ENCODE assay signal across 28 cellular contexts in the genomic region with DNA sequence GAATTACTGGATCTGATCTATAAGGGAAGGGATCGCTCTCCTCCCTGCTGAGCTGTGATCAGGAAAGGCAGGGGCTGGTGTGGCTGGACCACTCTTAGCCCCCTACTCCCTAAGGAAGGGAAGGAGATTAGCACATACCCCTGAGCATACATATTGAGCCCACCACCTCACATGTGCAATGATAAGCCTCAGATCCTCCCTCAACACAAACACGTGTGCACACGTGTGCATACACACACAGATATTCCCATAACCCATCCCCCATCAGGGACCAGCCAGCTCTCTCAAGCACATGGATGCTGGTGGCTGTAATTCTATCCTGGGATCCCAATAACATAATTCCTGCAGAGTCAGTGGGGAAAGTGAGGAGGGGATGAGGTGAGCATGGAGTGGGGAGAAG. TPM values are rescaled to one million over a fixed set of nuclear protein-coding genes. Genes with fewer than 3 reads are reported as not detected.
DNase-seq lines count a peak whose midpoint lies in the region; ATAC-seq, FAIRE-seq and TF ChIP-seq lines count a peak whose summit lies in the region.
"Had no signal": no experiment of that assay in that cellular context is flagged by ENCODE, and none has a peak within 500 bp of the region (broad histone marks: within the 10 kb centered on the region; RNA-seq: fewer than 3 reads in every experiment).

No MANE protein-coding gene starts in this region.

- WGBS in HepG2 (ENCODE audit: low lambda C conversion rate) = 0% methylated on average over 3 of the region's 3 CpGs
- 56% methylated on average over 3 of the region's 3 CpGs for WGBS in right lobe of liver (ENCODE audit: insufficient coverage, low coverage, low lambda C conversion rate, missing lambda C conversion rate)

- ATAC-seq in HepG2 (no peak), right lobe of liver (no peak)
- ATAC-seq: GM12878 had no signal

- peaks cover 15% of the 10 kb centered on the region for H3K9me3 Mint-ChIP-seq in glutamatergic neuron (ENCODE audit: unreplicated experiment)
- H3K9me3 Mint-ChIP-seq: CD14-positive monocyte had no signal

- H3K27ac Mint-ChIP-seq in glutamatergic neuron (ENCODE audit: unreplicated experiment) = peak overlapping the region; percentile 96
- H3K27ac Mint-ChIP-seq: CD14-positive monocyte; CD4-positive, alpha-beta memory T cell; CD4-positive, CD25-positive, alpha-beta regulatory T cell; CD8-positive, alpha-beta memory T cell had no signal

- no peak for TF ChIP-seq RAD21 in HepG2 (CRISPR knock-in tag; IDR thresholded peaks at IDR 0.05)

- CTCF ChIA-PET in HepG2 (lab: Yijun Ruan, JAX; ENCODE audit: low intra/inter-chr PET ratio, low total read pairs) = no interaction called here

- H3K4me2 ChIP-seq in HepG2 (ENCODE audit: low read depth, low read length) = no peak overlapping the region
- H3K4me2 ChIP-seq: BLaER1 had no signal

- FAIRE-seq in HepG2 (lab: Jason Lieb, UNC) = no peak
- FAIRE-seq: A204.1, GM12878, GM12892, GM18507 had no signal

- no TSS peak for BruUV-seq in HepG2 (replicated peaks; lab: Mats Ljungman, UMichigan)

- POLR2A ChIA-PET in HepG2 (lab: Yijun Ruan, JAX) = no interaction called here

- peaks cover 1 to 34% of the 10 kb centered on the region in 2 experiments; a peak in 2 of 5 replicates for H3K27me3 ChIP-seq in HepG2 (ENCODE audit: control insufficient read depth in 1 of 2, insufficient read depth in 2 of 2, low read length in 2 of 2)
- H3K27me3 ChIP-seq in right lobe of liver = no peaks in the 10 kb centered on the region
- H3K27me3 ChIP-seq: BE2C, BLaER1 had no signal

- H3K27me3 Mint-ChIP-seq in glutamatergic neuron (ENCODE audit: unreplicated experiment) = peaks cover 12% of the 10 kb centered on the region

- H3K4me3 ChIP-seq in HepG2 (replicated peaks in 1 of 3; ENCODE audit: insufficient read depth in 1 of 3, low read depth in 2 of 3, low read length in 3 of 3) (no peak overlapping the region), right lobe of liver (no peak overlapping the region)
- H3K4me3 ChIP-seq: BLaER1, GM12878 had no signal

- TF ChIP-seq CTCF in HepG2 (CRISPR knock-in tag; IDR thresholded peaks at IDR 0.05) = no peak
- no peak for TF ChIP-seq CTCF in right lobe of liver (IDR thresholded peaks at IDR 0.05)
- TF ChIP-seq CTCF in glutamatergic neuron (IDR thresholded peaks at IDR 0.05; ENCODE audit: partially characterized antibody, unreplicated experiment) = no peak

- no peaks in the 10 kb centered on the region for H3K4me1 ChIP-seq in HepG2 (ENCODE audit: insufficient read depth, low read length)
- no peaks in the 10 kb centered on the region for H3K4me1 ChIP-seq in right lobe of liver
- H3K4me1 ChIP-seq: BE2C, BLaER1 had no signal

- H4K20me1 ChIP-seq in HepG2 (ENCODE audit: insufficient read depth, low read length) = peaks cover 3% of the 10 kb centered on the region; the same call in 1 of the 2 replicates

- H2AFZ ChIP-seq in HepG2 (ENCODE audit: low read length) = no peak overlapping the region

- in situ Hi-C loops in HepG2 (cut with HindIII; ENCODE audit: extremely low pct_ligation_motif_present, low pct_unique_long_range_greater_than_20kb) = no loop called here

- intact Hi-C loops in HepG2 (cut with micrococcal nuclease; ENCODE audit: unreplicated experiment) = no loop called here
- intact Hi-C loops in right lobe of liver (cut with DNase I) = no loop called here

- no peak overlapping the region for H3K27ac ChIP-seq in HepG2 (ENCODE audit: extremely low read length, insufficient read depth, low read length)
- no peak overlapping the region for H3K27ac ChIP-seq in right lobe of liver
- H3K27ac ChIP-seq: BLaER1 had no signal

- no peak for TF ChIP-seq EP300 in HepG2 (IDR thresholded peaks at IDR 0.05; ENCODE audit: low read depth in 2 of 2, low read length in 2 of 2)
- no peak for TF ChIP-seq EP300 in HepG2 (CRISPR knock-in tag; IDR thresholded peaks at IDR 0.05; ENCODE audit: borderline replicate concordance)

- H3K4me3 Mint-ChIP-seq in glutamatergic neuron (ENCODE audit: unreplicated experiment) = peak overlapping the region; percentile 68
- H3K4me3 Mint-ChIP-seq: CD4-positive, alpha-beta memory T cell; CD4-positive, CD25-positive, alpha-beta regulatory T cell; CD8-positive, alpha-beta memory T cell had no signal

- H3K36me3 ChIP-seq in HepG2 (replicated peaks in 1 of 2; ENCODE audit: control insufficient read depth in 1 of 2, insufficient read depth in 2 of 2, low read length in 2 of 2) (no peaks in the 10 kb centered on the region), right lobe of liver (no peaks in the 10 kb centered on the region)
- H3K36me3 ChIP-seq: BE2C, BLaER1 had no signal

- TF ChIP-seq POLR2A in HepG2 (IDR thresholded peaks at IDR 0.05; ENCODE audit: insufficient read depth in 1 of 2, low read depth in 2 of 2, low read length in 2 of 2) (no peak), right lobe of liver (IDR thresholded peaks at IDR 0.05) (no peak)

- H3K79me2 ChIP-seq in HepG2 (ENCODE audit: insufficient read depth, low read length) = no peaks in the 10 kb centered on the region

- peaks cover 58% of the 10 kb centered on the region for H3K4me1 Mint-ChIP-seq in glutamatergic neuron (ENCODE audit: low read depth, unreplicated experiment)
- H3K4me1 Mint-ChIP-seq: CD14-positive monocyte; CD4-positive, alpha-beta memory T cell; CD4-positive, CD25-positive, alpha-beta regulatory T cell; CD8-positive, alpha-beta memory T cell had no signal

- H3K36me3 Mint-ChIP-seq in glutamatergic neuron (ENCODE audit: unreplicated experiment) = no peaks in the 10 kb centered on the region
- H3K36me3 Mint-ChIP-seq: CD14-positive monocyte; CD4-positive, CD25-positive, alpha-beta regulatory T cell; CD8-positive, alpha-beta memory T cell had no signal

- H3K9me3 ChIP-seq in HepG2 (ENCODE audit: low read length) (no peaks in the 10 kb centered on the region), right lobe of liver (no peaks in the 10 kb centered on the region)
- H3K9me3 ChIP-seq: BE2C, BLaER1 had no signal

- H3K9ac ChIP-seq in HepG2 (ENCODE audit: insufficient read depth, low read depth, low read length) = no peak overlapping the region
- H3K9ac ChIP-seq: BLaER1 had no signal

- peak; percentile 14 for DNase-seq in NCI-H510A treated with DMSO at 0.1 percent for 48 hours (lab: John Stamatoyannopoulos, UW)
- DNase-seq in NCI-H510A (lab: John Stamatoyannopoulos, UW) = no peak
- no peak for DNase-seq in HepG2 (ENCODE audit: low spot score)
- no peak for DNase-seq in right lobe of liver
- peak; percentile 42 for DNase-seq in glutamatergic neuron
- DNase-seq in activated T-cell treated with anti-CD3 and anti-CD28 coated beads for 4 hours = no peak
- DNase-seq: 8988T; ACHN; BE2C; CD4-positive, alpha-beta memory T cell; CD4-positive, CD25-positive, alpha-beta regulatory T cell; CD8-positive, alpha-beta memory T cell; COR-L47; DMS 273 treated with DMSO at 0.1 percent for 48 hours; DMS153; DMS53; DMS79; DND-41; EL; GDM1 had no signal

TF ChIP-seq in HepG2, 621 proteins besides CTCF, POLR2A, EP300 and RAD21 (continues in another document):
- TF ChIP-seq, protein P1, sequence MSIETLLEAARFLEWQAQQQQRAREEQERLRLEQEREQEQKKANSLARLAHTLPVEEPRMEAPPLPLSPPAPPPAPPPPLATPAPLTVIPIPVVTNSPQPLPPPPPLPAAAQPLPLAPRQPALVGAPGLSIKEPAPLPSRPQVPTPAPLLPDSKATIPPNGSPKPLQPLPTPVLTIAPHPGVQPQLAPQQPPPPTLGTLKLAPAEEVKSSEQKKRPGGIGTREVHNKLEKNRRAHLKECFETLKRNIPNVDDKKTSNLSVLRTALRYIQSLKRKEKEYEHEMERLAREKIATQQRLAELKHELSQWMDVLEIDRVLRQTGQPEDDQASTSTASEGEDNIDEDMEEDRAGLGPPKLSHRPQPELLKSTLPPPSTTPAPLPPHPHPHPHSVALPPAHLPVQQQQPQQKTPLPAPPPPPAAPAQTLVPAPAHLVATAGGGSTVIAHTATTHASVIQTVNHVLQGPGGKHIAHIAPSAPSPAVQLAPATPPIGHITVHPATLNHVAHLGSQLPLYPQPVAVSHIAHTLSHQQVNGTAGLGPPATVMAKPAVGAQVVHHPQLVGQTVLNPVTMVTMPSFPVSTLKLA (IDR thresholded peaks at IDR 0.05) = peak; percentile 90

RNA-seq across cellular contexts. Expression of a gene that starts 21.2 kb away (rescaled TPM):
- total RNA-seq in HepG2 (2016; rRNA removed; fragmentation: Illumina TruSeq; extraction: Trizol) = not detected in 2 replicates
- total RNA-seq in HepG2 (2016; cell fraction: cytosol; rRNA removed; fragmentation: Illumina TruSeq; extraction: Trizol; ENCODE audit: low read depth) = not detected in 2 replicates
- not detected in 2 replicates for total RNA-seq in HepG2 (2016; cell fraction: insoluble cytoplasmic fraction; rRNA removed; fragmentation: Illumina TruSeq; extraction: Trizol)
- total RNA-seq in HepG2 (2016; cell fraction: membrane; rRNA removed; fragmentation: Illumina TruSeq; extraction: Trizol) = not detected in 2 replicates
- total RNA-seq in HepG2 (2016; cell fraction: nucleus; rRNA removed; fragmentation: Illumina TruSeq; extraction: Trizol) = not detected in 2 replicates
- not detected in 2 replicates for polyA plus RNA-seq in HepG2 (2011; rRNA removed)
- polyA plus RNA-seq in HepG2 (2011; cell fraction: cytosol; rRNA removed) = not detected in 2 replicates
- polyA plus RNA-seq in HepG2 (2011; cell fraction: nucleus; rRNA removed) = not detected in 2 replicates
- polyA plus RNA-seq in HepG2 (2012) = 0.03 TPM in 2 replicates
- polyA plus RNA-seq in HepG2 (2016; cell fraction: cytosol; fragmentation: Illumina TruSeq; extraction: Trizol; ENCODE audit: low read depth) = not detected in 2 replicates
- not detected in 2 replicates for polyA plus RNA-seq in HepG2 (2016; cell fraction: insoluble cytoplasmic fraction; fragmentation: Illumina TruSeq; extraction: Trizol; ENCODE audit: low read depth)
- not detected in 2 replicates for polyA plus RNA-seq in HepG2 (2016; cell fraction: membrane; fragmentation: Illumina TruSeq; extraction: Trizol; ENCODE audit: low read depth)
- polyA plus RNA-seq in HepG2 (2016; cell fraction: nucleus; fragmentation: Illumina TruSeq; extraction: Trizol; ENCODE audit: insufficient read depth, low read depth) = not detected in 2 replicates
- not detected in 2 replicates for polyA minus RNA-seq in HepG2 (2011; rRNA and poly(A)+ RNA removed; ENCODE audit: low replicate concordance)
- polyA minus RNA-seq in HepG2 (2011; cell fraction: cytosol; rRNA and poly(A)+ RNA removed) = not detected in 2 replicates
- not detected in 2 replicates for polyA minus RNA-seq in HepG2 (2011; cell fraction: nucleus; rRNA and poly(A)+ RNA removed)
- not detected for total RNA-seq in right lobe of liver
- total RNA-seq in glutamatergic neuron (ENCODE audit: unreplicated experiment) = 2.6 TPM
- total RNA-seq: CD4-positive, alpha-beta memory T cell; CD4-positive, CD25-positive, alpha-beta regulatory T cell; CD8-positive, alpha-beta memory T cell; Daoy; G401; GM12878 had no signal
- polyA plus RNA-seq: CD14-positive monocyte; CD8-positive, alpha-beta memory T cell; GM12878 had no signal

Comparison
In these comparisons a context has a peak if more than half of its experiments do, and no peak if none do; other contexts are left out.
1. DNase-seq: peak in NCI-H510A treated with DMSO at 0.1 percent for 48 hours (single experiment) and glutamatergic neuron (single experiment); none in NCI-H510A (single experiment), HepG2 (single experiment), right lobe of liver (0 of 3) and activated T-cell treated with anti-CD3 and anti-CD28 coated beads for 4 hours (single experiment).